Comparison of ENCODE assay signal across 8 cellular contexts in the genomic region with DNA sequence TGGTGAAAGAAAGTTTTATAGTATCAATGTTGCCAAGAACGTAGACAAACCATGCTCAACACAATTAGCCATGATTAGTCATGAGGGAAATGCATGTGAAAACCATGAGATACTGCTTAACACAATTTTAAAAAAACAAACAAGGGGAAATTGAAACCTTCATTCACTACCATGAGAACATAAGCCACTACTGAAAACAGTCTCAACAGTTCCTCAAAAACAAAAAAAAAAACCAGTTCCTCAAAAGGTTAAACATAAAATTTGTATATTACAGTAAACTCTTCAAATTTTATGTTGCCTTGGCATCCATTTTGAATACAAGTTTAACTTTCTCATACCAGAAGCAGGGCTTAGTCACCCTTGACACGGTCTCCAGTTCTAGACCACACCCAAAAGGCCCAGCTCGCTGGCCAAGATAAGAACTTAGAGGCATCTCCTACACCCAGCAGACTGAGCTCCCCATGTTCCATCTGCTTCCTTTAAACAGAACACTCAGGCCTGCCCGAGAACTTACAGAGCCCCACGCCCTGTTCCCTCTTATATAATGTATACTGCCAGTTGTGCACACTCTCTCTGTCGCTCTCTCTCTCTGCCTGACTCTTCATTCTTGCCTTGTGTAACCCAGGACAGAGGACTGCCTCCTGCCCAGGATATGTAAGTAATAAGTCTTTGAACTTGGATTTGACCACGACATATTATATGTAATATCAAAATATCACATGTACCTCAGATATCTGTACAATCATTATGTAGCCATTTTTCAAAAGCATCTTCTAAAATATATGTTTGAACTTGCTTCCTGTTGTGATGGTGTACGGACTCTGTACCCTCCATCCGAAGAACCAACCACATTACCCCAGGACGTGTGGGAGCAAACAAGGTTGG.
DNase-seq lines count a peak whose midpoint lies in the region; TF ChIP-seq lines count a peak whose summit lies in the region.

No MANE protein-coding gene starts in this region.

- H3K27ac ChIP-seq in GM23248 (peak overlapping the region; percentile 99), Karpas-422 (ENCODE audit: low read length) (no peak overlapping the region)

- H4K20me1 ChIP-seq in GM23248 (ENCODE audit: insufficient read depth) (no peaks in the 10 kb centered on the region), Karpas-422 (ENCODE audit: insufficient read depth, low read depth, low read length) (peaks cover 50% of the 10 kb centered on the region)

- H3K9ac ChIP-seq in GM23248: peak overlapping the region; percentile 84
- H3K9ac ChIP-seq in Karpas-422 (ENCODE audit: low read length): no peak overlapping the region

- H3K79me2 ChIP-seq in GM23248 (ENCODE audit: insufficient read depth) (peaks cover 90% of the 10 kb centered on the region), Karpas-422 (ENCODE audit: low read length) (peaks cover 100% of the 10 kb centered on the region)

- H3F3A ChIP-seq in GM23248 (ENCODE audit: insufficient read depth): peaks cover 55% of the 10 kb centered on the region

- H3K9me2 ChIP-seq in GM23248 (ENCODE audit: insufficient read depth): no peaks in the 10 kb centered on the region
- H3K9me2 ChIP-seq in Karpas-422 (replicated peaks; ENCODE audit: insufficient read depth, low read length): no peaks in the 10 kb centered on the region

- peak overlapping the region; percentile 14 for H3K27ac Mint-ChIP-seq in progenitor cell of endocrine pancreas

- peak overlapping the region; percentile 85 for H3K4me2 ChIP-seq in GM23248 (ENCODE audit: unreplicated experiment)
- H3K4me2 ChIP-seq in Karpas-422 (ENCODE audit: low read depth, low read length, poor library complexity, severe bottlenecking): no peak overlapping the region

- TF ChIP-seq CTCF in fibroblast of pulmonary artery (IDR thresholded peaks at IDR 0.05; ENCODE audit: low read length, missing control alignments): no peak
- TF ChIP-seq CTCF in progenitor cell of endocrine pancreas (IDR thresholded peaks at IDR 0.05; ENCODE audit: unreplicated experiment): no peak

- peaks cover 52% of the 10 kb centered on the region for H3K4me1 Mint-ChIP-seq in progenitor cell of endocrine pancreas (ENCODE audit: low read depth)

- H3K27me3 Mint-ChIP-seq in progenitor cell of endocrine pancreas: no peaks in the 10 kb centered on the region

- peaks cover 12% of the 10 kb centered on the region for H3K36me3 Mint-ChIP-seq in progenitor cell of endocrine pancreas (ENCODE audit: insufficient read depth)

- H3K4me3 ChIP-seq in GM23248 (peak overlapping the region; percentile 51), Karpas-422 (ENCODE audit: low read length) (no peak overlapping the region), fibroblast of pulmonary artery (replicated peaks; ENCODE audit: low read depth, low read length) (no peak overlapping the region)

- peaks cover 44% of the 10 kb centered on the region for H3K4me1 ChIP-seq in GM23248 (ENCODE audit: insufficient read depth)
- peaks cover 66% of the 10 kb centered on the region for H3K4me1 ChIP-seq in Karpas-422 (ENCODE audit: low read length)

- H3K4me3 Mint-ChIP-seq in progenitor cell of endocrine pancreas (ENCODE audit: low read depth): no peak overlapping the region

- DNase-seq in ELF-1 (ENCODE audit: low read depth, low spot score) (peak; percentile 50), GM23248 (peak; percentile 97), Karpas-422 (peak; percentile 47), fibroblast of pulmonary artery (ENCODE audit: low read depth) (peak; percentile 85), progenitor cell of endocrine pancreas (ENCODE audit: low spot score, unreplicated experiment) (no peak), NCI-H187 (lab: John Stamatoyannopoulos, UW) (no peak), hypothalamus (lab: John Stamatoyannopoulos, UW) (no peak)
- DNase-seq in activated CD8-positive, alpha-beta memory T cell treated with anti-CD3 and anti-CD28 coated beads, Interleukin-2, amount 50 U/mL, for 48 hours: peak; percentile 67

- H3K9me3 Mint-ChIP-seq in progenitor cell of endocrine pancreas (ENCODE audit: low read depth): peaks cover 4% of the 10 kb centered on the region

- no peaks in the 10 kb centered on the region for H3K27me3 ChIP-seq in GM23248 (replicated peaks; ENCODE audit: insufficient read depth)
- no peaks in the 10 kb centered on the region for H3K27me3 ChIP-seq in Karpas-422 (ENCODE audit: low read length)

- H3K36me3 ChIP-seq in GM23248 (ENCODE audit: low read depth): no peaks in the 10 kb centered on the region
- H3K36me3 ChIP-seq in Karpas-422 (ENCODE audit: insufficient read depth, low read length): no peaks in the 10 kb centered on the region

- 26 to 27% methylated on average over 10 of the region's 10 CpGs for WGBS in GM23248 (ENCODE audit: low coverage in 1 of 2, low lambda C conversion rate in 2 of 2, missing lambda C conversion rate in 2 of 2), 2 experiments

- H3K9me3 ChIP-seq in GM23248 (ENCODE audit: low read depth): no peaks in the 10 kb centered on the region
- H3K9me3 ChIP-seq in Karpas-422 (ENCODE audit: low read length): no peaks in the 10 kb centered on the region

- in situ Hi-C loops in GM23248 (cut with MboI): no loop called here

- H2AFZ ChIP-seq in GM23248: peak overlapping the region; percentile 4; the same call in 1 of the 2 replicates
- no peak overlapping the region for H2AFZ ChIP-seq in Karpas-422 (ENCODE audit: low read length)

Comparison
In these comparisons a context has a peak if more than half of its experiments do, and no peak if none do; other contexts are left out.
1. DNase-seq: peak in ELF-1 (single experiment), GM23248 (single experiment), Karpas-422 (single experiment), activated CD8-positive, alpha-beta memory T cell treated with anti-CD3 and anti-CD28 coated beads, Interleukin-2, amount 50 U/mL, for 48 hours (single experiment) and fibroblast of pulmonary artery (single experiment); none in progenitor cell of endocrine pancreas (single experiment), NCI-H187 (0 of 2) and hypothalamus (0 of 51).